11 cellular contexts compared by ENCODE assay signal in the genomic region with DNA sequence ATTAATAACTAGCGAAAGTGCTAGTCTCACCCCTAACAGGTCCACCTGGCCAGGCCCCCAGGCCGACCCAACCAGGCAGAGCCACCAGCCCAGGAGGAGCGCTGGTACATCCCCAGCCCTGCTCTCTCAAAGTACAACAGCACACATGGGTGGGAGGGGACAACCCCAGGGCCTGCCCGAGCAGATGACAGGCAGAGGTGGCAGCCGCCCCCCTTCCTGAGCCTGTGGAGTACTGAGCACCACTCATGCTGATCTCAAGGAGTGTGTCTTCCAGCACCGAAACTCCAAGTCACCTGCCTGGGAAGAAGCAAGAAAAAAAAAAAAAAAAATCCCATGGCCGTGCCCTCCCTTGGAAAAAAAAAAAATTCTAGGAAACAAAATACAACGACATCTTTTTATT.
DNase-seq lines count a peak whose midpoint lies in the region; ATAC-seq and TF ChIP-seq lines count a peak whose summit lies in the region.
"Had no signal": no experiment of that assay in that cellular context is flagged by ENCODE, and none has a peak within 500 bp of the region (broad histone marks: within the 10 kb centered on the region; RNA-seq: fewer than 3 reads in every experiment).

No MANE protein-coding gene starts in this region.

- H3K36me3 ChIP-seq in mammary epithelial cell (ENCODE audit: insufficient read depth, low read length) (no peaks in the 10 kb centered on the region), lung (ENCODE audit: control insufficient read depth in 2 of 2, insufficient read depth in 2 of 2, low read length in 2 of 2) (no peaks in the 10 kb centered on the region), upper lobe of right lung (no peaks in the 10 kb centered on the region), SJCRH30 (no peaks in the 10 kb centered on the region)

- H3K4me2 ChIP-seq in mammary epithelial cell (ENCODE audit: insufficient read depth, low read depth, low read length), result no peak overlapping the region

- dilution Hi-C loops in mammary epithelial cell (cut with HindIII; ENCODE audit: low sequenced_read_pairs), result no loop called here

- DNase-seq in mammary epithelial cell (peak; percentile 40), MCF 10A (ENCODE audit: unreplicated experiment) (no peak), NCI-H510A (lab: John Stamatoyannopoulos, UW) (peak; percentile 93), lung (ENCODE audit: low spot score) (peak; percentile 69), upper lobe of right lung (peak; percentile 83), SJCRH30 (no peak)
- DNase-seq: cortex of kidney, Karpas-422 had no signal

- no peak overlapping the region for H2AFZ ChIP-seq in mammary epithelial cell (ENCODE audit: low read depth, low read length)

- no peaks in the 10 kb centered on the region for H3K27me3 Mint-ChIP-seq in MCF 10A (ENCODE audit: insufficient read depth, unreplicated experiment)

- 33% methylated on average over 8 of the region's 8 CpGs for WGBS in mammary epithelial cell (ENCODE audit: low coverage, missing lambda C conversion rate)
- WGBS in lung, 2 donors, result 64 to 83% methylated on average over 8 of the region's 8 CpGs

- H3K27me3 ChIP-seq in mammary epithelial cell (ENCODE audit: insufficient read depth, low read length), result no peaks in the 10 kb centered on the region
- H3K27me3 ChIP-seq in lung (ENCODE audit: control insufficient read depth, insufficient read depth), result no peaks in the 10 kb centered on the region
- no peaks in the 10 kb centered on the region for H3K27me3 ChIP-seq in upper lobe of right lung
- peaks cover 15% of the 10 kb centered on the region; the same call in 1 of the 2 replicates for H3K27me3 ChIP-seq in SJCRH30

- no peaks in the 10 kb centered on the region for H3K79me2 ChIP-seq in mammary epithelial cell (ENCODE audit: insufficient read depth, low read length)

- H3K4me1 Mint-ChIP-seq in MCF 10A (ENCODE audit: insufficient read depth, unreplicated experiment), result no peaks in the 10 kb centered on the region
- H3K4me1 Mint-ChIP-seq: naive thymus-derived CD4-positive, alpha-beta T cell had no signal

- peak; percentile 37 for ATAC-seq in lung (ENCODE audit: insufficient read depth, low FRiP score)
- ATAC-seq in upper lobe of right lung, result peak; percentile 73
- ATAC-seq in GM18505 (IDR thresholded peaks at IDR 0.05; ENCODE audit: unreplicated experiment), result no peak
- no peak for ATAC-seq in HG02763 (IDR thresholded peaks at IDR 0.05; ENCODE audit: unreplicated experiment)
- ATAC-seq: naive thymus-derived CD4-positive, alpha-beta T cell had no signal

- no peak overlapping the region for H3K27ac Mint-ChIP-seq in MCF 10A (ENCODE audit: low read depth, unreplicated experiment)
- H3K27ac Mint-ChIP-seq: naive thymus-derived CD4-positive, alpha-beta T cell had no signal

- H3K9me3 ChIP-seq in mammary epithelial cell (replicated peaks; ENCODE audit: insufficient read depth, low read length) (no peaks in the 10 kb centered on the region), lung (ENCODE audit: control insufficient read depth in 2 of 2, insufficient read depth in 1 of 2, low read length in 1 of 2) (no peaks in the 10 kb centered on the region), upper lobe of right lung (no peaks in the 10 kb centered on the region), SJCRH30 (replicated peaks) (no peaks in the 10 kb centered on the region)

- H3K27ac ChIP-seq in mammary epithelial cell (ENCODE audit: insufficient read depth, low read depth, low read length) (no peak overlapping the region), lung (ENCODE audit: low read depth in 1 of 2, low read length in 1 of 2) (peak overlapping the region; percentile 41 to 46), upper lobe of right lung (no peak overlapping the region), SJCRH30 (no peak overlapping the region)

- POLR2A ChIA-PET in MCF 10A (lab: Yijun Ruan, JAX), result interaction anchor here (0.5 to 1.2 kb wide), 5 partner anchors 10 to 136 kb away, joined by 3 to 4 read pairs (median 3); no protein-coding TSS in a partner anchor

- H4K20me1 ChIP-seq in mammary epithelial cell (ENCODE audit: insufficient read depth, low read length), result no peaks in the 10 kb centered on the region

- no peaks in the 10 kb centered on the region for H3K36me3 Mint-ChIP-seq in MCF 10A (ENCODE audit: insufficient read depth, unreplicated experiment)
- H3K36me3 Mint-ChIP-seq: naive thymus-derived CD4-positive, alpha-beta T cell had no signal

- no peak overlapping the region for H3K4me3 ChIP-seq in mammary epithelial cell (replicated peaks in 1 of 3; ENCODE audit: insufficient read depth in 1 of 3, low read depth in 2 of 3, low read length in 3 of 3)
- no peak overlapping the region for H3K4me3 ChIP-seq in lung
- no peak overlapping the region for H3K4me3 ChIP-seq in upper lobe of right lung
- H3K4me3 ChIP-seq in SJCRH30, result no peak overlapping the region

- peaks cover 30% of the 10 kb centered on the region for H3K4me1 ChIP-seq in mammary epithelial cell (ENCODE audit: insufficient read depth, low read length)
- H3K4me1 ChIP-seq in lung (ENCODE audit: control insufficient read depth in 2 of 2, insufficient read depth in 2 of 2, low read length in 2 of 2), result peaks cover 4 to 17% of the 10 kb centered on the region in 2 donors
- peaks cover 19% of the 10 kb centered on the region for H3K4me1 ChIP-seq in upper lobe of right lung
- no peaks in the 10 kb centered on the region for H3K4me1 ChIP-seq in SJCRH30

- TF ChIP-seq CTCF in mammary epithelial cell (conservative IDR thresholded peaks at IDR 0.05 in 1 of 2, IDR thresholded peaks at IDR 0.05 in 1 of 2; ENCODE audit: extremely low read depth in 1 of 2, insufficient read depth in 1 of 2, low read depth in 1 of 2, low read length in 2 of 2) (no peak), MCF 10A (IDR thresholded peaks at IDR 0.05; ENCODE audit: unreplicated experiment) (no peak), lung (IDR thresholded peaks at IDR 0.05; ENCODE audit: control extremely low read depth, extremely low read depth) (no peak), upper lobe of right lung (IDR thresholded peaks at IDR 0.05) (no peak)

- CTCF ChIA-PET in mammary epithelial cell (lab: Charles Lee; ENCODE audit: low non-redundant PET), result no interaction called here
- CTCF ChIA-PET in MCF 10A (lab: Yijun Ruan, JAX), result interaction anchor here (0.7 kb wide), 1 partner anchor 197 kb away, joined by 3 read pairs; no protein-coding TSS in a partner anchor

- intact Hi-C loops in mammary epithelial cell (cut with micrococcal nuclease), result no loop called here
- intact Hi-C loops in MCF 10A (cut with micrococcal nuclease), result loop anchor here (10.0 kb wide), 1 partner anchor 61 kb away; the partner anchor contains the start of gene CASZ1
- intact Hi-C loops in upper lobe of right lung (cut with DNase I), result no loop called here

- in situ Hi-C loops in mammary epithelial cell (cut with MboI; ENCODE audit: low sequenced_read_pairs in 2 of 2), result no loop called here

- BruUV-seq in mammary epithelial cell (replicated peaks; lab: Mats Ljungman, UMichigan) (no TSS peak), MCF 10A (replicated peaks; lab: Mats Ljungman, UMichigan) (no TSS peak)

- TF ChIP-seq POLR2A in GM18505 (IDR thresholded peaks at IDR 0.05; ENCODE audit: borderline replicate concordance, extremely low read depth, insufficient read depth, insufficient read length), result no peak

- H3K9me3 Mint-ChIP-seq in MCF 10A (ENCODE audit: unreplicated experiment), result no peaks in the 10 kb centered on the region
- H3K9me3 Mint-ChIP-seq: naive thymus-derived CD4-positive, alpha-beta T cell had no signal

- no peak overlapping the region for H3K4me3 Mint-ChIP-seq in MCF 10A (ENCODE audit: unreplicated experiment)
- H3K4me3 Mint-ChIP-seq: naive thymus-derived CD4-positive, alpha-beta T cell had no signal

- no peak overlapping the region for H3K9ac ChIP-seq in mammary epithelial cell (ENCODE audit: insufficient read depth, low read length)

Comparison
In these comparisons a context has a peak if more than half of its experiments do, and no peak if none do; other contexts are left out.
1. DNase-seq: peak in mammary epithelial cell (single experiment), NCI-H510A (single experiment), lung (single experiment) and upper lobe of right lung (single experiment); none in MCF 10A (single experiment) and SJCRH30 (0 of 2).
2. H3K27ac ChIP-seq: peak in lung (2 of 2); none in mammary epithelial cell (single experiment), upper lobe of right lung (single experiment) and SJCRH30 (single experiment).
3. ATAC-seq: peak in lung (single experiment) and upper lobe of right lung (single experiment); none in GM18505 (single experiment) and HG02763 (single experiment).